ENCODE assay signal across 1 cellular context in the genomic region with DNA sequence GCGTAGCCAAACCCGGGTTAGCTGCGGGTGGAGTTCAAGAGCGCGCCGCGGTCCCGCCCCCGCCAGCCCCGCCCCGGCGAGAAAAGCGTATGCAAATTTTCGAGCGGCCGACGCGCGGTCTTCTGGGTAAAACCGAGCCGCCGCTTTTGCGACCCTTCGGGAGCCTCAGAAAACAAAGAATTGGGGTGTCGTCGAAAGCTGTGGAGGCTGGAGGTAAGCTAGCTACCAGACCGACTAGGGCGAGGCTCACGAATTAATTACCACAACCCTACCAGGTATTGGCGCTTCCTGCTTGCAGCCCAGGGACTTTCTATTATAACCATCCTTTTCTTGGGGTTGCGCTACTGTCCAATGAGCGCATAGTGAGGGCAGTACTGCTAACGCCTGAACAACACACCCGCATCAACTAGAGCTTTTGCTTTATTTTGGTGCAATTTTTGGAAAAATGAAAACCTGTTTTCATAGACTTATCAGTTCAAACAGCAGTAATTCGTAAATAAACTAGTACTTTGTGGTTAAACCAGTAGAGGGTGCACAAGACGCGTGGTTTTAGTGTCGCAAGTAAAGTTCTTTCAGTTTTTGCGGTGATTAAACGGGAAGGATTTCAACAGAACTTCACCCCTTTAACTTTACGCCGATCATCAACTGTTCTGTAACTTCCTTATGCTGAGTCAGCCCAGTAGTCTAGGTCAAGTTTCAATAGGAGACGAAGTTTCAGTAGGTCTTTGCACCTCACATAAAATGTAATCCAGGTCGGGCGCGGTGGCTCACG.
A peak's percentile ranks its signal among the peaks of the same experiment; 100 is the strongest.
TF ChIP-seq lines count a peak whose summit lies in the region.

A gene (plus strand): TSS at position 318 of the 772 bp plus-strand sequence.

TF ChIP-seq in HepG2, 621 proteins besides CTCF, POLR2A, EP300 and RAD21 (continued from another document and continues in another):
- TF ChIP-seq, protein P1, sequence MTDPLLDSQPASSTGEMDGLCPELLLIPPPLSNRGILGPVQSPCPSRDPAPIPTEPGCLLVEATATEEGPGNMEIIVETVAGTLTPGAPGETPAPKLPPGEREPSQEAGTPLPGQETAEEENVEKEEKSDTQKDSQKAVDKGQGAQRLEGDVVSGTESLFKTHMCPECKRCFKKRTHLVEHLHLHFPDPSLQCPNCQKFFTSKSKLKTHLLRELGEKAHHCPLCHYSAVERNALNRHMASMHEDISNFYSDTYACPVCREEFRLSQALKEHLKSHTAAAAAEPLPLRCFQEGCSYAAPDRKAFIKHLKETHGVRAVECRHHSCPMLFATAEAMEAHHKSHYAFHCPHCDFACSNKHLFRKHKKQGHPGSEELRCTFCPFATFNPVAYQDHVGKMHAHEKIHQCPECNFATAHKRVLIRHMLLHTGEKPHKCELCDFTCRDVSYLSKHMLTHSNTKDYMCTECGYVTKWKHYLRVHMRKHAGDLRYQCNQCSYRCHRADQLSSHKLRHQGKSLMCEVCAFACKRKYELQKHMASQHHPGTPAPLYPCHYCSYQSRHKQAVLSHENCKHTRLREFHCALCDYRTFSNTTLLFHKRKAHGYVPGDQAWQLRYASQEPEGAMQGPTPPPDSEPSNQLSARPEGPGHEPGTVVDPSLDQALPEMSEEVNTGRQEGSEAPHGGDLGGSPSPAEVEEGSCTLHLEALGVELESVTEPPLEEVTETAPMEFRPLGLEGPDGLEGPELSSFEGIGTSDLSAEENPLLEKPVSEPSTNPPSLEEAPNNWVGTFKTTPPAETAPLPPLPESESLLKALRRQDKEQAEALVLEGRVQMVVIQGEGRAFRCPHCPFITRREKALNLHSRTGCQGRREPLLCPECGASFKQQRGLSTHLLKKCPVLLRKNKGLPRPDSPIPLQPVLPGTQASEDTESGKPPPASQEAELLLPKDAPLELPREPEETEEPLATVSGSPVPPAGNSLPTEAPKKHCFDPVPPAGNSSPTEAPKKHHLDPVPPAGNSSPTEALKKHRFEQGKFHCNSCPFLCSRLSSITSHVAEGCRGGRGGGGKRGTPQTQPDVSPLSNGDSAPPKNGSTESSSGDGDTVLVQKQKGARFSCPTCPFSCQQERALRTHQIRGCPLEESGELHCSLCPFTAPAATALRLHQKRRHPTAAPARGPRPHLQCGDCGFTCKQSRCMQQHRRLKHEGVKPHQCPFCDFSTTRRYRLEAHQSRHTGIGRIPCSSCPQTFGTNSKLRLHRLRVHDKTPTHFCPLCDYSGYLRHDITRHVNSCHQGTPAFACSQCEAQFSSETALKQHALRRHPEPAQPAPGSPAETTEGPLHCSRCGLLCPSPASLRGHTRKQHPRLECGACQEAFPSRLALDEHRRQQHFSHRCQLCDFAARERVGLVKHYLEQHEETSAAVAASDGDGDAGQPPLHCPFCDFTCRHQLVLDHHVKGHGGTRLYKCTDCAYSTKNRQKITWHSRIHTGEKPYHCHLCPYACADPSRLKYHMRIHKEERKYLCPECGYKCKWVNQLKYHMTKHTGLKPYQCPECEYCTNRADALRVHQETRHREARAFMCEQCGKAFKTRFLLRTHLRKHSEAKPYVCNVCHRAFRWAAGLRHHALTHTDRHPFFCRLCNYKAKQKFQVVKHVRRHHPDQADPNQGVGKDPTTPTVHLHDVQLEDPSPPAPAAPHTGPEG (CRISPR knock-in tag; IDR thresholded peaks at IDR 0.05), result peak; percentile 87
- TF ChIP-seq BRCA1 (CRISPR knock-in tag; IDR thresholded peaks at IDR 0.05), result peak; percentile 86
- no peak; the same call in 1 of the 2 replicates for TF ChIP-seq FIP1L1 (IDR thresholded peaks at IDR 0.05; ENCODE audit: borderline replicate concordance, insufficient read depth, low read depth, low read length)
- TF ChIP-seq, protein P2, sequence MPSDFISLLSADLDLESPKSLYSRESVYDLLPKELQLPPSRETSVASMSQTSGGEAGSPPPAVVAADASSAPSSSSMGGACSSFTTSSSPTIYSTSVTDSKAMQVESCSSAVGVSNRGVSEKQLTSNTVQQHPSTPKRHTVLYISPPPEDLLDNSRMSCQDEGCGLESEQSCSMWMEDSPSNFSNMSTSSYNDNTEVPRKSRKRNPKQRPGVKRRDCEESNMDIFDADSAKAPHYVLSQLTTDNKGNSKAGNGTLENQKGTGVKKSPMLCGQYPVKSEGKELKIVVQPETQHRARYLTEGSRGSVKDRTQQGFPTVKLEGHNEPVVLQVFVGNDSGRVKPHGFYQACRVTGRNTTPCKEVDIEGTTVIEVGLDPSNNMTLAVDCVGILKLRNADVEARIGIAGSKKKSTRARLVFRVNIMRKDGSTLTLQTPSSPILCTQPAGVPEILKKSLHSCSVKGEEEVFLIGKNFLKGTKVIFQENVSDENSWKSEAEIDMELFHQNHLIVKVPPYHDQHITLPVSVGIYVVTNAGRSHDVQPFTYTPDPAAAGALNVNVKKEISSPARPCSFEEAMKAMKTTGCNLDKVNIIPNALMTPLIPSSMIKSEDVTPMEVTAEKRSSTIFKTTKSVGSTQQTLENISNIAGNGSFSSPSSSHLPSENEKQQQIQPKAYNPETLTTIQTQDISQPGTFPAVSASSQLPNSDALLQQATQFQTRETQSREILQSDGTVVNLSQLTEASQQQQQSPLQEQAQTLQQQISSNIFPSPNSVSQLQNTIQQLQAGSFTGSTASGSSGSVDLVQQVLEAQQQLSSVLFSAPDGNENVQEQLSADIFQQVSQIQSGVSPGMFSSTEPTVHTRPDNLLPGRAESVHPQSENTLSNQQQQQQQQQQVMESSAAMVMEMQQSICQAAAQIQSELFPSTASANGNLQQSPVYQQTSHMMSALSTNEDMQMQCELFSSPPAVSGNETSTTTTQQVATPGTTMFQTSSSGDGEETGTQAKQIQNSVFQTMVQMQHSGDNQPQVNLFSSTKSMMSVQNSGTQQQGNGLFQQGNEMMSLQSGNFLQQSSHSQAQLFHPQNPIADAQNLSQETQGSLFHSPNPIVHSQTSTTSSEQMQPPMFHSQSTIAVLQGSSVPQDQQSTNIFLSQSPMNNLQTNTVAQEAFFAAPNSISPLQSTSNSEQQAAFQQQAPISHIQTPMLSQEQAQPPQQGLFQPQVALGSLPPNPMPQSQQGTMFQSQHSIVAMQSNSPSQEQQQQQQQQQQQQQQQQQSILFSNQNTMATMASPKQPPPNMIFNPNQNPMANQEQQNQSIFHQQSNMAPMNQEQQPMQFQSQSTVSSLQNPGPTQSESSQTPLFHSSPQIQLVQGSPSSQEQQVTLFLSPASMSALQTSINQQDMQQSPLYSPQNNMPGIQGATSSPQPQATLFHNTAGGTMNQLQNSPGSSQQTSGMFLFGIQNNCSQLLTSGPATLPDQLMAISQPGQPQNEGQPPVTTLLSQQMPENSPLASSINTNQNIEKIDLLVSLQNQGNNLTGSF (CRISPR knock-in tag; IDR thresholded peaks at IDR 0.05), result 0 out of 2 replicates have a peak, but pooled peaks have one; percentile 37
- TF ChIP-seq EHMT2 (IDR thresholded peaks at IDR 0.05; ENCODE audit: borderline replicate concordance, low read depth, low read length), result no peak
- TF ChIP-seq DR1 (CRISPR knock-in tag; IDR thresholded peaks at IDR 0.05), result peak; percentile 95
- TF ChIP-seq, protein P3, sequence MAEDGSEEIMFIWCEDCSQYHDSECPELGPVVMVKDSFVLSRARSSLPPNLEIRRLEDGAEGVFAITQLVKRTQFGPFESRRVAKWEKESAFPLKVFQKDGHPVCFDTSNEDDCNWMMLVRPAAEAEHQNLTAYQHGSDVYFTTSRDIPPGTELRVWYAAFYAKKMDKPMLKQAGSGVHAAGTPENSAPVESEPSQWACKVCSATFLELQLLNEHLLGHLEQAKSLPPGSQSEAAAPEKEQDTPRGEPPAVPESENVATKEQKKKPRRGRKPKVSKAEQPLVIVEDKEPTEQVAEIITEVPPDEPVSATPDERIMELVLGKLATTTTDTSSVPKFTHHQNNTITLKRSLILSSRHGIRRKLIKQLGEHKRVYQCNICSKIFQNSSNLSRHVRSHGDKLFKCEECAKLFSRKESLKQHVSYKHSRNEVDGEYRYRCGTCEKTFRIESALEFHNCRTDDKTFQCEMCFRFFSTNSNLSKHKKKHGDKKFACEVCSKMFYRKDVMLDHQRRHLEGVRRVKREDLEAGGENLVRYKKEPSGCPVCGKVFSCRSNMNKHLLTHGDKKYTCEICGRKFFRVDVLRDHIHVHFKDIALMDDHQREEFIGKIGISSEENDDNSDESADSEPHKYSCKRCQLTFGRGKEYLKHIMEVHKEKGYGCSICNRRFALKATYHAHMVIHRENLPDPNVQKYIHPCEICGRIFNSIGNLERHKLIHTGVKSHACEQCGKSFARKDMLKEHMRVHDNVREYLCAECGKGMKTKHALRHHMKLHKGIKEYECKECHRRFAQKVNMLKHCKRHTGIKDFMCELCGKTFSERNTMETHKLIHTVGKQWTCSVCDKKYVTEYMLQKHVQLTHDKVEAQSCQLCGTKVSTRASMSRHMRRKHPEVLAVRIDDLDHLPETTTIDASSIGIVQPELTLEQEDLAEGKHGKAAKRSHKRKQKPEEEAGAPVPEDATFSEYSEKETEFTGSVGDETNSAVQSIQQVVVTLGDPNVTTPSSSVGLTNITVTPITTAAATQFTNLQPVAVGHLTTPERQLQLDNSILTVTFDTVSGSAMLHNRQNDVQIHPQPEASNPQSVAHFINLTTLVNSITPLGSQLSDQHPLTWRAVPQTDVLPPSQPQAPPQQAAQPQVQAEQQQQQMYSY (CRISPR knock-in tag; IDR thresholded peaks at IDR 0.05), result no peak; the same call in 1 of the 2 replicates
- TF ChIP-seq, protein P4, sequence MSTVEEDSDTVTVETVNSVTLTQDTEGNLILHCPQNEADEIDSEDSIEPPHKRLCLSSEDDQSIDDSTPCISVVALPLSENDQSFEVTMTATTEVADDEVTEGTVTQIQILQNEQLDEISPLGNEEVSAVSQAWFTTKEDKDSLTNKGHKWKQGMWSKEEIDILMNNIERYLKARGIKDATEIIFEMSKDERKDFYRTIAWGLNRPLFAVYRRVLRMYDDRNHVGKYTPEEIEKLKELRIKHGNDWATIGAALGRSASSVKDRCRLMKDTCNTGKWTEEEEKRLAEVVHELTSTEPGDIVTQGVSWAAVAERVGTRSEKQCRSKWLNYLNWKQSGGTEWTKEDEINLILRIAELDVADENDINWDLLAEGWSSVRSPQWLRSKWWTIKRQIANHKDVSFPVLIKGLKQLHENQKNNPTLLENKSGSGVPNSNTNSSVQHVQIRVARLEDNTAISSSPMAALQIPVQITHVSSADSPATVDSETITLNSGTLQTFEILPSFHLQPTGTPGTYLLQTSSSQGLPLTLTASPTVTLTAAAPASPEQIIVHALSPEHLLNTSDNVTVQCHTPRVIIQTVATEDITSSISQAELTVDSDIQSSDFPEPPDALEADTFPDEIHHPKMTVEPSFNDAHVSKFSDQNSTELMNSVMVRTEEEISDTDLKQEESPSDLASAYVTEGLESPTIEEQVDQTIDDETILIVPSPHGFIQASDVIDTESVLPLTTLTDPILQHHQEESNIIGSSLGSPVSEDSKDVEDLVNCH (CRISPR knock-in tag; IDR thresholded peaks at IDR 0.05), result 0 out of 2 replicates have a peak, but pooled peaks have one; percentile 29
- TF ChIP-seq JUNB (CRISPR knock-in tag; IDR thresholded peaks at IDR 0.05; ENCODE audit: borderline replicate concordance), result no peak; the same call in 1 of the 2 replicates
- TF ChIP-seq RFXANK (CRISPR knock-in tag; IDR thresholded peaks at IDR 0.05), result peak; percentile 92
- TF ChIP-seq, protein P5, sequence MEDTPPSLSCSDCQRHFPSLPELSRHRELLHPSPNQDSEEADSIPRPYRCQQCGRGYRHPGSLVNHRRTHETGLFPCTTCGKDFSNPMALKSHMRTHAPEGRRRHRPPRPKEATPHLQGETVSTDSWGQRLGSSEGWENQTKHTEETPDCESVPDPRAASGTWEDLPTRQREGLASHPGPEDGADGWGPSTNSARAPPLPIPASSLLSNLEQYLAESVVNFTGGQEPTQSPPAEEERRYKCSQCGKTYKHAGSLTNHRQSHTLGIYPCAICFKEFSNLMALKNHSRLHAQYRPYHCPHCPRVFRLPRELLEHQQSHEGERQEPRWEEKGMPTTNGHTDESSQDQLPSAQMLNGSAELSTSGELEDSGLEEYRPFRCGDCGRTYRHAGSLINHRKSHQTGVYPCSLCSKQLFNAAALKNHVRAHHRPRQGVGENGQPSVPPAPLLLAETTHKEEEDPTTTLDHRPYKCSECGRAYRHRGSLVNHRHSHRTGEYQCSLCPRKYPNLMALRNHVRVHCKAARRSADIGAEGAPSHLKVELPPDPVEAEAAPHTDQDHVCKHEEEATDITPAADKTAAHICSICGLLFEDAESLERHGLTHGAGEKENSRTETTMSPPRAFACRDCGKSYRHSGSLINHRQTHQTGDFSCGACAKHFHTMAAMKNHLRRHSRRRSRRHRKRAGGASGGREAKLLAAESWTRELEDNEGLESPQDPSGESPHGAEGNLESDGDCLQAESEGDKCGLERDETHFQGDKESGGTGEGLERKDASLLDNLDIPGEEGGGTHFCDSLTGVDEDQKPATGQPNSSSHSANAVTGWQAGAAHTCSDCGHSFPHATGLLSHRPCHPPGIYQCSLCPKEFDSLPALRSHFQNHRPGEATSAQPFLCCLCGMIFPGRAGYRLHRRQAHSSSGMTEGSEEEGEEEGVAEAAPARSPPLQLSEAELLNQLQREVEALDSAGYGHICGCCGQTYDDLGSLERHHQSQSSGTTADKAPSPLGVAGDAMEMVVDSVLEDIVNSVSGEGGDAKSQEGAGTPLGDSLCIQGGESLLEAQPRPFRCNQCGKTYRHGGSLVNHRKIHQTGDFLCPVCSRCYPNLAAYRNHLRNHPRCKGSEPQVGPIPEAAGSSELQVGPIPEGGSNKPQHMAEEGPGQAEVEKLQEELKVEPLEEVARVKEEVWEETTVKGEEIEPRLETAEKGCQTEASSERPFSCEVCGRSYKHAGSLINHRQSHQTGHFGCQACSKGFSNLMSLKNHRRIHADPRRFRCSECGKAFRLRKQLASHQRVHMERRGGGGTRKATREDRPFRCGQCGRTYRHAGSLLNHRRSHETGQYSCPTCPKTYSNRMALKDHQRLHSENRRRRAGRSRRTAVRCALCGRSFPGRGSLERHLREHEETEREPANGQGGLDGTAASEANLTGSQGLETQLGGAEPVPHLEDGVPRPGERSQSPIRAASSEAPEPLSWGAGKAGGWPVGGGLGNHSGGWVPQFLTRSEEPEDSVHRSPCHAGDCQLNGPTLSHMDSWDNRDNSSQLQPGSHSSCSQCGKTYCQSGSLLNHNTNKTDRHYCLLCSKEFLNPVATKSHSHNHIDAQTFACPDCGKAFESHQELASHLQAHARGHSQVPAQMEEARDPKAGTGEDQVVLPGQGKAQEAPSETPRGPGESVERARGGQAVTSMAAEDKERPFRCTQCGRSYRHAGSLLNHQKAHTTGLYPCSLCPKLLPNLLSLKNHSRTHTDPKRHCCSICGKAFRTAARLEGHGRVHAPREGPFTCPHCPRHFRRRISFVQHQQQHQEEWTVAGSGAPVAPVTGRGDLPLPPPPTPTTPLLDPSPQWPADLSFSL (CRISPR knock-in tag; IDR thresholded peaks at IDR 0.05), result no peak; the same call in 1 of the 2 replicates
- TF ChIP-seq PHB2 (IDR thresholded peaks at IDR 0.05; ENCODE audit: partially characterized antibody), result no peak
- peak; percentile 43; the same call in 1 of the 2 replicates for TF ChIP-seq ZFP36L2 (CRISPR knock-in tag; IDR thresholded peaks at IDR 0.05)
- TF ChIP-seq HES4 (CRISPR knock-in tag; IDR thresholded peaks at IDR 0.05; ENCODE audit: borderline replicate concordance), result no peak
- 0 out of 2 replicates have a peak, but pooled peaks have one; percentile 51 for TF ChIP-seq ZNF577 (CRISPR knock-in tag; IDR thresholded peaks at IDR 0.05; ENCODE audit: borderline replicate concordance, low read depth)
- peak; percentile 59 for TF ChIP-seq ZNF12 (CRISPR knock-in tag; IDR thresholded peaks at IDR 0.05)
- TF ChIP-seq ZNF703 (CRISPR knock-in tag; IDR thresholded peaks at IDR 0.05; ENCODE audit: borderline replicate concordance), result peak; percentile 97
- TF ChIP-seq NR2F2 (IDR thresholded peaks at IDR 0.05; ENCODE audit: borderline replicate concordance, low read depth), result peak; percentile 92
- TF ChIP-seq ZNF781 (CRISPR knock-in tag; IDR thresholded peaks at IDR 0.05; ENCODE audit: borderline replicate concordance, not compliant biosample characterization), result peak; percentile 89
- peak; percentile 77 for TF ChIP-seq ZNF317 (CRISPR knock-in tag; IDR thresholded peaks at IDR 0.05)
- TF ChIP-seq, protein P6, sequence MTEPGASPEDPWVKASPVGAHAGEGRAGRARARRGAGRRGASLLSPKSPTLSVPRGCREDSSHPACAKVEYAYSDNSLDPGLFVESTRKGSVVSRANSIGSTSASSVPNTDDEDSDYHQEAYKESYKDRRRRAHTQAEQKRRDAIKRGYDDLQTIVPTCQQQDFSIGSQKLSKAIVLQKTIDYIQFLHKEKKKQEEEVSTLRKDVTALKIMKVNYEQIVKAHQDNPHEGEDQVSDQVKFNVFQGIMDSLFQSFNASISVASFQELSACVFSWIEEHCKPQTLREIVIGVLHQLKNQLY (CRISPR knock-in tag; IDR thresholded peaks at IDR 0.05), result peak; percentile 71; the same call in 1 of the 2 replicates
